Comparison of ENCODE assay signal across 26 cellular contexts in the genomic region with DNA sequence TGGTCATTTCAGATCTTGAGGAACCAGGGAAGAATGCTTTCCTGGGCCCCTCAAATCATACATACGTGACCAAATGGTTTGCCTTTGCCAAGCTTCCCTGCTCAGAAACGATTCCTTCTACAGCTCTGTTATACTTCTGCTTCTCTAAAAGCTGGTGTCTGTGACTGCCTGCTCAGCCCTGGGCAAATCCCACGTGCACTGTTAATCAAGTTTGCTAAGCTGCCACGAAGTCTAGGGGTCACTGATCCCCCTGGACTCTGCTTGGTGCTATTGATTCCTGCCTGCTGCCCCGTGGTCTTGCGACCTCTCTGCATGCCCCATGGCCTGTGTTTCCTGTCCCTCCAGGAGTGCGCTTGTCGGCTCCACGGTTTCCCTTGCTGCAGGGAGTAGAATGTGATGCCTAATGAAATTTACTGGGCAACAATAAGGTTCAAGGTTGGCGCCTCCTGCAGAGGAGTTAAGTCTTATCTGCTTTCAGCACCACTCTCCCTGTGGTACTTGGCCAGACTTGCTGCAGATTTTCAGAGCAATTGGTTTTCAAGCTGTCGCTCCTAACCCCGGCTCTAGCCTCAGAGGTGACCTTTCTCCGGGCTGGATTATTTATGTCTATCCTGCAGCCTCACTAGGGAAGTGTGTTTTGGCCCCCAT.
DNase-seq lines count a peak whose midpoint lies in the region; ATAC-seq, FAIRE-seq and TF ChIP-seq lines count a peak whose summit lies in the region.
"Had no signal": no experiment of that assay in that cellular context is flagged by ENCODE, and none has a peak within 500 bp of the region (broad histone marks: within the 10 kb centered on the region; RNA-seq: fewer than 3 reads in every experiment).

No MANE protein-coding gene starts in this region.

- no peaks in the 10 kb centered on the region for H3K4me1 ChIP-seq in endothelial cell of umbilical vein (ENCODE audit: control insufficient read depth, extremely low read depth, insufficient read depth, low read length)
- H3K4me1 ChIP-seq in lung (ENCODE audit: control insufficient read depth in 2 of 2, insufficient read depth in 2 of 2, low read length in 2 of 2): no peaks in the 10 kb centered on the region
- H3K4me1 ChIP-seq in thoracic aorta (ENCODE audit: control insufficient read depth in 1 of 2, low read depth in 2 of 2): peaks cover 8 to 22% of the 10 kb centered on the region in 2 donors
- no peaks in the 10 kb centered on the region for H3K4me1 ChIP-seq in esophagus squamous epithelium
- H3K4me1 ChIP-seq: BE2C, HAP-1, pancreas, suprapubic skin had no signal

- 34 to 37% methylated on average over 13 of the region's 13 CpGs for WGBS in lung, 2 donors
- WGBS in esophagus squamous epithelium, 2 donors: 43 to 53% methylated on average over 10 to 12 of the region's 13 CpGs

- peak overlapping the region; percentile 17 for H2AFZ ChIP-seq in endothelial cell of umbilical vein (ENCODE audit: low read depth, low read length)

- TF ChIP-seq CTCF in endothelial cell of umbilical vein (IDR thresholded peaks at IDR 0.05; ENCODE audit: extremely low read depth in 1 of 2, insufficient read depth in 1 of 2, low read depth in 1 of 2, low read length in 2 of 2) (no peak), lung (IDR thresholded peaks at IDR 0.05; ENCODE audit: control extremely low read depth, extremely low read depth) (no peak), thoracic aorta (IDR thresholded peaks at IDR 0.05) (no peak), esophagus squamous epithelium (IDR thresholded peaks at IDR 0.05) (no peak)

- H3K79me2 ChIP-seq in endothelial cell of umbilical vein (ENCODE audit: control insufficient read depth, insufficient read depth, low read length): no peaks in the 10 kb centered on the region

- no peaks in the 10 kb centered on the region for H3K9me3 ChIP-seq in endothelial cell of umbilical vein (replicated peaks; ENCODE audit: control insufficient read depth, insufficient read depth, low read length)
- H3K9me3 ChIP-seq in lung (ENCODE audit: control insufficient read depth in 2 of 2, insufficient read depth in 1 of 2, low read length in 1 of 2): no peaks in the 10 kb centered on the region
- peaks cover 8% of the 10 kb centered on the region for H3K9me3 ChIP-seq in thoracic aorta
- H3K9me3 ChIP-seq in esophagus squamous epithelium: peaks cover 0 to 11% (median 0%) of the 10 kb centered on the region in 3 donors
- H3K9me3 ChIP-seq: BE2C, HAP-1, pancreas, suprapubic skin had no signal

- no peaks in the 10 kb centered on the region for H3K36me3 ChIP-seq in endothelial cell of umbilical vein (ENCODE audit: control insufficient read depth in 2 of 2, extremely low read depth in 1 of 2, insufficient read depth in 2 of 2, low read length in 2 of 2)
- no peaks in the 10 kb centered on the region for H3K36me3 ChIP-seq in lung (ENCODE audit: control insufficient read depth in 2 of 2, insufficient read depth in 2 of 2, low read length in 2 of 2)
- H3K36me3 ChIP-seq in thoracic aorta: no peaks in the 10 kb centered on the region
- no peaks in the 10 kb centered on the region for H3K36me3 ChIP-seq in esophagus squamous epithelium
- H3K36me3 ChIP-seq: BE2C, HAP-1, pancreas, suprapubic skin had no signal

- H3K4me3 ChIP-seq in endothelial cell of umbilical vein (replicated peaks in 1 of 3; ENCODE audit: insufficient read depth in 1 of 3, low read depth in 1 of 3, low read length in 3 of 3) (no peak overlapping the region), lung (no peak overlapping the region), thoracic aorta (peak overlapping the region; percentile 29), esophagus squamous epithelium (no peak overlapping the region)
- H3K4me3 ChIP-seq: HAP-1, pancreas, smooth muscle cell, suprapubic skin had no signal

- FAIRE-seq in endothelial cell of umbilical vein (lab: Jason Lieb, UNC): no peak
- FAIRE-seq: pancreas had no signal

- BruUV-seq in endothelial cell of umbilical vein (replicated peaks; lab: Mats Ljungman, UMichigan): no TSS peak

- ATAC-seq in lung (ENCODE audit: insufficient read depth, low FRiP score) (peak; percentile 34), thoracic aorta (ENCODE audit: insufficient number of reproducible peaks, low FRiP score, low read depth) (no peak), HG03045 (IDR thresholded peaks at IDR 0.05; ENCODE audit: unreplicated experiment) (no peak)
- ATAC-seq: activated CD8-positive, alpha-beta T cell treated with anti-CD3 and anti-CD28 coated beads for 36 hours; activated T-cell treated with anti-CD3 and anti-CD28 coated beads, Interleukin-2, amount 50 U/mL, for 4 hours; pancreas had no signal

- H3K9me1 ChIP-seq in endothelial cell of umbilical vein (replicated peaks; ENCODE audit: control insufficient read depth, extremely low read depth, insufficient read depth, low read length): no peaks in the 10 kb centered on the region

- no peak overlapping the region for H3K27ac ChIP-seq in endothelial cell of umbilical vein (ENCODE audit: insufficient read depth, low read depth, low read length)
- H3K27ac ChIP-seq in lung (ENCODE audit: low read depth in 1 of 2, low read length in 1 of 2): no peak overlapping the region
- H3K27ac ChIP-seq in thoracic aorta: no peak overlapping the region
- H3K27ac ChIP-seq in esophagus squamous epithelium: no peak overlapping the region
- H3K27ac ChIP-seq: 22Rv1, KMS-11, pancreas, suprapubic skin, VCaP had no signal

- CTCF ChIA-PET in endothelial cell of umbilical vein (lab: Charles Lee): interaction anchor here (0.7 to 1.6 kb wide), 5 partner anchors 9 to 649 kb away, joined by 3 to 4 read pairs (median 3); no protein-coding TSS in a partner anchor

- H3K27me3 ChIP-seq in endothelial cell of umbilical vein (ENCODE audit: control insufficient read depth in 2 of 2, insufficient read depth in 2 of 2, low read length in 2 of 2) (no peaks in the 10 kb centered on the region), lung (ENCODE audit: control insufficient read depth, insufficient read depth) (no peaks in the 10 kb centered on the region), thoracic aorta (replicated peaks; ENCODE audit: insufficient read depth) (no peaks in the 10 kb centered on the region), esophagus squamous epithelium (no peaks in the 10 kb centered on the region)
- H3K27me3 ChIP-seq: BE2C, pancreas, suprapubic skin had no signal

- no peak overlapping the region for H3K9ac ChIP-seq in endothelial cell of umbilical vein (replicated peaks; ENCODE audit: extremely low read depth, insufficient read depth, low read length)
- H3K9ac ChIP-seq: KMS-11 had no signal

- POLR2A ChIA-PET in endothelial cell of umbilical vein (lab: Charles Lee): no interaction called here

- dilution Hi-C loops in endothelial cell of umbilical vein (cut with MboI; ENCODE audit: extremely low pct_ligation_motif_present, low sequenced_read_pairs): no loop called here

- DNase-seq in NCI-H82 (lab: John Stamatoyannopoulos, UW): peak; percentile 24
- DNase-seq in NCI-H82 treated with DMSO at 0.1 percent for 48 hours (lab: John Stamatoyannopoulos, UW; ENCODE audit: unreplicated experiment): no peak
- DNase-seq in endothelial cell of umbilical vein (ENCODE audit: low read depth, low spot score): peak; percentile 94
- no peak for DNase-seq in lung (ENCODE audit: low spot score)
- no peak for DNase-seq in thoracic aorta (ENCODE audit: low spot score)
- no peak for DNase-seq in esophagus squamous epithelium (lab: John Stamatoyannopoulos, UW)
- DNase-seq in HuH-7 (ENCODE audit: low spot score): no peak
- DNase-seq: activated CD8-positive, alpha-beta T cell treated with anti-CD3 and anti-CD28 coated beads for 36 hours; activated naive CD4-positive, alpha-beta T cell treated with anti-CD3 and anti-CD28 coated beads, Interleukin-2, amount 10 ng/mL, durations not matched to agents 7 days and 5 days; activated T-cell treated with anti-CD3 and anti-CD28 coated beads, Interleukin-2, amount 50 U/mL, for 4 hours; BE2C; Calu3; hypothalamus; kidney glomerular epithelial cell; NCI-H1092; NCI-H2107; NCI-H510A treated with DMSO at 0.1 percent for 48 hours; pancreas; SHP77 had no signal

- no peak overlapping the region for H3K4me2 ChIP-seq in endothelial cell of umbilical vein (ENCODE audit: insufficient read depth, low read length)
- H3K4me2 ChIP-seq: KMS-11, smooth muscle cell had no signal

- intact Hi-C loops in endothelial cell of umbilical vein (cut with micrococcal nuclease): no loop called here
- intact Hi-C loops in esophagus squamous epithelium (cut with DNase I): no loop called here

- H4K20me1 ChIP-seq in endothelial cell of umbilical vein (replicated peaks; ENCODE audit: control insufficient read depth, extremely low read depth, insufficient read depth, low read length): no peaks in the 10 kb centered on the region

- no peak for TF ChIP-seq POLR2A in endothelial cell of umbilical vein (IDR thresholded peaks at IDR 0.05; ENCODE audit: low read depth, low read length)
- no peak for TF ChIP-seq POLR2A in esophagus squamous epithelium (IDR thresholded peaks at IDR 0.05)

TF ChIP-seq in endothelial cell of umbilical vein, 7 proteins besides CTCF, POLR2A, EP300 and RAD21:
- no peak for TF ChIP-seq EZH2 (IDR thresholded peaks at IDR 0.05; ENCODE audit: borderline replicate concordance, low read depth, low read length, severe bottlenecking)
- TF ChIP-seq JUN (IDR thresholded peaks at IDR 0.05; ENCODE audit: borderline replicate concordance, insufficient read depth, insufficient read length, low read depth): no peak
- no peak for TF ChIP-seq MYC (IDR thresholded peaks at IDR 0.05; ENCODE audit: low read depth, low read length)
- TF ChIP-seq, protein P1, sequence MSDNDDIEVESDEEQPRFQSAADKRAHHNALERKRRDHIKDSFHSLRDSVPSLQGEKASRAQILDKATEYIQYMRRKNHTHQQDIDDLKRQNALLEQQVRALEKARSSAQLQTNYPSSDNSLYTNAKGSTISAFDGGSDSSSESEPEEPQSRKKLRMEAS (IDR thresholded peaks at IDR 0.05; ENCODE audit: insufficient read depth, insufficient read length): no peak
- no peak for TF ChIP-seq FOS (IDR thresholded peaks at IDR 0.05; ENCODE audit: borderline replicate concordance, insufficient read depth, low read length)
- no peak for TF ChIP-seq GATA2 (IDR thresholded peaks at IDR 0.05; ENCODE audit: insufficient read depth, insufficient read length, low read depth, low read length)
- no peak for TF ChIP-seq POLR2AphosphoS5 (IDR thresholded peaks at IDR 0.05; ENCODE audit: insufficient read depth, low read depth, low read length)

Comparison
In these comparisons a context has a peak if more than half of its experiments do, and no peak if none do; other contexts are left out.
1. DNase-seq: peak in NCI-H82 (single experiment) and endothelial cell of umbilical vein (single experiment); none in NCI-H82 treated with DMSO at 0.1 percent for 48 hours (single experiment), lung (single experiment), thoracic aorta (single experiment), esophagus squamous epithelium (single experiment) and HuH-7 (single experiment).